8 cellular contexts compared by ENCODE assay signal in genomic region chr13:108218044-108218974, GRCh38.
DNase-seq lines count a peak whose midpoint lies in the region; ATAC-seq and FAIRE-seq lines count a peak whose summit lies in the region.

Gene ABHD13 (plus strand): TSS chr13:108218392. CDS start chr13:108229219, 10,827 bp downstream.

- peak; percentile 93 for FAIRE-seq in GM19239 (lab: Jason Lieb, UNC)

- peak within 1 kb of the TSS; percentile 98 for H3K27ac ChIP-seq in BLaER1

- peaks cover 42% of the 10 kb centered on the region for H4K20me1 ChIP-seq in BLaER1

- no peaks in the 10 kb centered on the region for H3K9me3 ChIP-seq in BLaER1

- H3K27me3 ChIP-seq in BLaER1: no peaks in the 10 kb centered on the region

- H3K36me3 ChIP-seq in BLaER1: peaks cover 4% of the 10 kb centered on the region; the same call in 1 of the 2 replicates

- H3K4me1 ChIP-seq in BLaER1: peaks cover 51% of the 10 kb centered on the region

- peak within 1 kb of the TSS; percentile 99 for H3K9ac ChIP-seq in BLaER1

- peak within 1 kb of the TSS; percentile 95 for H3K4me2 ChIP-seq in BLaER1

- peak; percentile 73 for ATAC-seq in HG03442 (IDR thresholded peaks at IDR 0.05; ENCODE audit: unreplicated experiment)

- peak within 1 kb of the TSS; percentile 100 for H3K4me3 ChIP-seq in BLaER1

- DNase-seq in GM19239 (ENCODE audit: insufficient read length, low spot score) (peak; percentile 78), NCI-H524 treated with DMSO at 0.1 percent for 48 hours (lab: John Stamatoyannopoulos, UW) (peak; percentile 63), cortex of kidney (lab: John Stamatoyannopoulos, UW) (peak; percentile 70), left kidney (ENCODE audit: low read depth, low spot score) (peak; percentile 98)
- DNase-seq in activated CD4-positive, alpha-beta T cell treated with anti-CD3 and anti-CD28 coated beads for 48 hours: peak; percentile 93
- DNase-seq in stimulated activated CD4-positive, alpha-beta T cell treated with anti-CD3 and anti-CD28 coated beads, Interleukin-1b, Interleukin-23, amount 100 ng/mL, for 48 hours: peak; percentile 91

Comparison
In these comparisons a context has a peak if more than half of its experiments do, and no peak if none do; other contexts are left out.
1. Peak in every context shown above with its lines: DNase-seq, ATAC-seq, H3K4me3 ChIP-seq and H3K27ac ChIP-seq.